Comparison of ENCODE assay signal across 10 cellular contexts in the genomic region with DNA sequence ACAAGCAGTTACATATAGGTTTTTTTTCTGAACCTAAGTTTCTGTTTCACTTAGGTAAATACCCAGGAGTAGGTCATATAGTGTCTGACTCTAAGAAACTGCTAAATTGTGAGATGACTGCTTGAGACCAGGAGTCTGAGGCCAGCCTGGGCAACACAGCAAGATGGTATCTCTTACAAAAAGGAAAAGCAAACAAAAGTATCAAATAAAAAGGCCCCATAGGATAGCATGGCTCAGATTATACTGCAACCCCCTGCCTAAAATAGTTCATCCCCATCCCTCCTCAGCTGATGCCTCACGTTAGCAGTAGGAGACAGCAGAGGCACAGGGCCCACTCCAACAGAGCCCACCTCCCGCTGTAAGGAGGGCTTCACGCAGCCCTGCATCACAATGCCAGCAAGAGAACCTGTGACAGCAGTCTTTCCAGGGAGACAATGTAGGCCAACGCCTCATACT.
DNase-seq lines count a peak whose midpoint lies in the region; ATAC-seq lines count a peak whose summit lies in the region.
"Had no signal": no experiment of that assay in that cellular context is flagged by ENCODE, and none has a peak within 500 bp of the region (broad histone marks: within the 10 kb centered on the region; RNA-seq: fewer than 3 reads in every experiment).

No MANE protein-coding gene starts in this region.

- DNase-seq in iPS-NIHi7 (ENCODE audit: extremely low spot score) (peak; percentile 31), superior temporal gyrus (ENCODE audit: extremely low spot score) (no peak), EL (no peak), GM19238 (ENCODE audit: insufficient read length, low spot score) (no peak), OCI-M1 (lab: John Stamatoyannopoulos, UW) (no peak)
- DNase-seq: amygdala, right cardiac atrium had no signal

- ATAC-seq in GM18868 (IDR thresholded peaks at IDR 0.05; ENCODE audit: unreplicated experiment), result peak; percentile 93
- ATAC-seq in GM21717 (IDR thresholded peaks at IDR 0.05; ENCODE audit: unreplicated experiment), result peak; percentile 98
- ATAC-seq in HG03469 (IDR thresholded peaks at IDR 0.05; ENCODE audit: unreplicated experiment), result peak; percentile 83
